13 cellular contexts compared by ENCODE assay signal in genomic region chr17:3770471-3770870, GRCh38. TPM values are rescaled to one million over a fixed set of nuclear protein-coding genes. Genes with fewer than 3 reads are reported as not detected.
DNase-seq lines count a peak whose midpoint lies in the region; ATAC-seq lines count a peak whose summit lies in the region.
"Had no signal": no experiment of that assay in that cellular context is flagged by ENCODE, and none has a peak within 500 bp of the region (broad histone marks: within the 10 kb centered on the region; RNA-seq: fewer than 3 reads in every experiment).

No MANE protein-coding gene starts in this region.

- no peaks in the 10 kb centered on the region for H3K27me3 Mint-ChIP-seq in T-helper 17 cell

- peaks cover 3% of the 10 kb centered on the region for H3K36me3 Mint-ChIP-seq in T-helper 17 cell (ENCODE audit: low read depth)
- peaks cover 18% of the 10 kb centered on the region for H3K36me3 Mint-ChIP-seq in stimulated activated effector memory CD8-positive, alpha-beta T cell treated with anti-CD3 and anti-CD28 coated beads, Interleukin-12 subunit alpha, Interleukin-12 subunit beta, amount 100 ng/mL, for 72 hours

- ATAC-seq in T-helper 17 cell: peak; percentile 19
- peak; percentile 42 for ATAC-seq in esophagus mucosa
- ATAC-seq in stimulated activated effector memory CD8-positive, alpha-beta T cell treated with anti-CD3 and anti-CD28 coated beads, Interleukin-12 subunit alpha, Interleukin-12 subunit beta, amount 100 ng/mL, for 72 hours: peak; percentile 74
- ATAC-seq in GM21576 (IDR thresholded peaks at IDR 0.05; ENCODE audit: unreplicated experiment): no peak
- ATAC-seq: K562 had no signal

- H3K4me3 Mint-ChIP-seq in T-helper 17 cell: no peak overlapping the region
- peak overlapping the region; percentile 50 for H3K4me3 Mint-ChIP-seq in stimulated activated effector memory CD8-positive, alpha-beta T cell treated with anti-CD3 and anti-CD28 coated beads, Interleukin-12 subunit alpha, Interleukin-12 subunit beta, amount 100 ng/mL, for 72 hours
- H3K4me3 Mint-ChIP-seq: neural crest cell had no signal

- H3K27ac Mint-ChIP-seq in T-helper 17 cell: peak overlapping the region; percentile 88
- peak overlapping the region; percentile 49 for H3K27ac Mint-ChIP-seq in stimulated activated effector memory CD8-positive, alpha-beta T cell treated with anti-CD3 and anti-CD28 coated beads, Interleukin-12 subunit alpha, Interleukin-12 subunit beta, amount 100 ng/mL, for 72 hours

- peak; percentile 15 for DNase-seq in SIG-M5 treated with dmso at 0.1 percent for 504 hours (lab: John Stamatoyannopoulos, UW; ENCODE audit: unreplicated experiment)
- DNase-seq in SIG-M5 (lab: John Stamatoyannopoulos, UW): no peak
- DNase-seq in T-helper 17 cell: no peak
- peak in 1 of 2 donors; percentile 80 for DNase-seq in stimulated activated effector memory CD8-positive, alpha-beta T cell treated with anti-CD3 and anti-CD28 coated beads, Interleukin-12 subunit alpha, Interleukin-12 subunit beta, amount 100 ng/mL, for 72 hours (ENCODE audit: low spot score in 2 of 2)
- DNase-seq in MG63: no peak
- DNase-seq in SW480 (ENCODE audit: low spot score): no peak
- DNase-seq: DMS153; effector memory CD4-positive, alpha-beta T cell had no signal

- no peaks in the 10 kb centered on the region for H3K9me3 Mint-ChIP-seq in stimulated activated effector memory CD8-positive, alpha-beta T cell treated with anti-CD3 and anti-CD28 coated beads, Interleukin-12 subunit alpha, Interleukin-12 subunit beta, amount 100 ng/mL, for 72 hours
- H3K9me3 Mint-ChIP-seq: neural crest cell had no signal

- H3K27me3 ChIP-seq in MG63: no peaks in the 10 kb centered on the region
- H3K27me3 ChIP-seq: ascending aorta had no signal

- no peaks in the 10 kb centered on the region for H3K36me3 ChIP-seq in MG63
- H3K36me3 ChIP-seq: ascending aorta had no signal

- H3K4me1 Mint-ChIP-seq in T-helper 17 cell: peaks cover 43% of the 10 kb centered on the region
- peaks cover 71% of the 10 kb centered on the region for H3K4me1 Mint-ChIP-seq in stimulated activated effector memory CD8-positive, alpha-beta T cell treated with anti-CD3 and anti-CD28 coated beads, Interleukin-12 subunit alpha, Interleukin-12 subunit beta, amount 100 ng/mL, for 72 hours

- H3K9me3 ChIP-seq in T-helper 17 cell (ENCODE audit: control insufficient read depth, low read length, poor library complexity, severe bottlenecking) (no peaks in the 10 kb centered on the region), MG63 (no peaks in the 10 kb centered on the region)
- H3K9me3 ChIP-seq: ascending aorta had no signal

- no peak overlapping the region for H3K4me3 ChIP-seq in MG63
- H3K4me3 ChIP-seq: ascending aorta, K562 had no signal

RNA-seq across cellular contexts. Expression of gene ITGAE, which starts 30.5 kb away (rescaled TPM):
- total RNA-seq in T-helper 17 cell (10 to 100 TPM; 10.2 to 14.3 TPM), esophagus mucosa (19.4 TPM)
- total RNA-seq in MG63 (2014; rRNA removed; shearing (Covaris generic); ENCODE audit: low replicate concordance): 8.4 and 16.9 TPM in 2 replicates

RNA-seq across cellular contexts. Expression of gene HASPIN, which starts 46.8 kb away (rescaled TPM):
- total RNA-seq in T-helper 17 cell (under 1 TPM; 0.22 to 0.31 TPM), esophagus mucosa (3.4 TPM)
- 6.9 and 13.0 TPM in 2 replicates for total RNA-seq in MG63 (2014; rRNA removed; shearing (Covaris generic); ENCODE audit: low replicate concordance)
